In genomic region chr3:94619643-94620042, GRCh38 we compare ENCODE assay signal across 1 cellular context.
A peak's percentile ranks its signal among the peaks of the same experiment; 100 is the strongest.
TF ChIP-seq lines count a peak whose summit lies in the region.

No MANE protein-coding gene starts in this region.

TF ChIP-seq in SK-N-SH treated with all-trans-retinoic acid at 6 μM for 48 hours, 23 proteins besides CTCF, POLR2A, EP300 and RAD21 (continued from another document):
- TF ChIP-seq, protein P1, sequence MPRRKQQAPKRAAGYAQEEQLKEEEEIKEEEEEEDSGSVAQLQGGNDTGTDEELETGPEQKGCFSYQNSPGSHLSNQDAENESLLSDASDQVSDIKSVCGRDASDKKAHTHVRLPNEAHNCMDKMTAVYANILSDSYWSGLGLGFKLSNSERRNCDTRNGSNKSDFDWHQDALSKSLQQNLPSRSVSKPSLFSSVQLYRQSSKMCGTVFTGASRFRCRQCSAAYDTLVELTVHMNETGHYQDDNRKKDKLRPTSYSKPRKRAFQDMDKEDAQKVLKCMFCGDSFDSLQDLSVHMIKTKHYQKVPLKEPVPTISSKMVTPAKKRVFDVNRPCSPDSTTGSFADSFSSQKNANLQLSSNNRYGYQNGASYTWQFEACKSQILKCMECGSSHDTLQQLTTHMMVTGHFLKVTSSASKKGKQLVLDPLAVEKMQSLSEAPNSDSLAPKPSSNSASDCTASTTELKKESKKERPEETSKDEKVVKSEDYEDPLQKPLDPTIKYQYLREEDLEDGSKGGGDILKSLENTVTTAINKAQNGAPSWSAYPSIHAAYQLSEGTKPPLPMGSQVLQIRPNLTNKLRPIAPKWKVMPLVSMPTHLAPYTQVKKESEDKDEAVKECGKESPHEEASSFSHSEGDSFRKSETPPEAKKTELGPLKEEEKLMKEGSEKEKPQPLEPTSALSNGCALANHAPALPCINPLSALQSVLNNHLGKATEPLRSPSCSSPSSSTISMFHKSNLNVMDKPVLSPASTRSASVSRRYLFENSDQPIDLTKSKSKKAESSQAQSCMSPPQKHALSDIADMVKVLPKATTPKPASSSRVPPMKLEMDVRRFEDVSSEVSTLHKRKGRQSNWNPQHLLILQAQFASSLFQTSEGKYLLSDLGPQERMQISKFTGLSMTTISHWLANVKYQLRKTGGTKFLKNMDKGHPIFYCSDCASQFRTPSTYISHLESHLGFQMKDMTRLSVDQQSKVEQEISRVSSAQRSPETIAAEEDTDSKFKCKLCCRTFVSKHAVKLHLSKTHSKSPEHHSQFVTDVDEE (CRISPR knock-in tag; IDR thresholded peaks at IDR 0.05), result peak; percentile 61; the same call in 1 of the 2 replicates
- TF ChIP-seq RARB (CRISPR knock-in tag; IDR thresholded peaks at IDR 0.05) (no peak), CSRNP3 (CRISPR knock-in tag; IDR thresholded peaks at IDR 0.05) (no peak), GLIS3 (CRISPR knock-in tag; IDR thresholded peaks at IDR 0.05) (0 out of 2 replicates have a peak, but pooled peaks have one; percentile 71), ZNF70 (CRISPR knock-in tag; IDR thresholded peaks at IDR 0.05) (no peak), ZNF8 (CRISPR knock-in tag; IDR thresholded peaks at IDR 0.05) (no peak), CSDC2 (CRISPR knock-in tag; IDR thresholded peaks at IDR 0.05) (peak; percentile 87; the same call in 1 of the 2 replicates), ZC3H10 (CRISPR knock-in tag; IDR thresholded peaks at IDR 0.05) (peak; percentile 72; the same call in 1 of the 2 replicates), OSR1 (CRISPR knock-in tag; IDR thresholded peaks at IDR 0.05) (no peak), SNAI2 (CRISPR knock-in tag; IDR thresholded peaks at IDR 0.05) (peak; percentile 84; the same call in 1 of the 2 replicates), ISL1 (CRISPR knock-in tag; IDR thresholded peaks at IDR 0.05) (peak; percentile 98), ESRRG (CRISPR knock-in tag; IDR thresholded peaks at IDR 0.05) (peak; percentile 70; the same call in 1 of the 2 replicates), ZFP3 (CRISPR knock-in tag; IDR thresholded peaks at IDR 0.05) (peak; percentile 54; the same call in 1 of the 2 replicates), ZFP30 (CRISPR knock-in tag; IDR thresholded peaks at IDR 0.05) (no peak), ARNTL (CRISPR knock-in tag; IDR thresholded peaks at IDR 0.05; ENCODE audit: borderline replicate concordance, low read depth) (no peak), TOX (CRISPR knock-in tag; IDR thresholded peaks at IDR 0.05; ENCODE audit: borderline replicate concordance) (no peak), ZNF565 (CRISPR knock-in tag; conservative IDR thresholded peaks at IDR 0.05; ENCODE audit: low read depth) (no peak), TCF4 (CRISPR knock-in tag; IDR thresholded peaks at IDR 0.05; ENCODE audit: borderline replicate concordance) (peak; percentile 62), PATZ1 (CRISPR knock-in tag; IDR thresholded peaks at IDR 0.05; ENCODE audit: borderline replicate concordance) (peak; percentile 78; the same call in 1 of the 2 replicates)
- TF ChIP-seq, protein P2, sequence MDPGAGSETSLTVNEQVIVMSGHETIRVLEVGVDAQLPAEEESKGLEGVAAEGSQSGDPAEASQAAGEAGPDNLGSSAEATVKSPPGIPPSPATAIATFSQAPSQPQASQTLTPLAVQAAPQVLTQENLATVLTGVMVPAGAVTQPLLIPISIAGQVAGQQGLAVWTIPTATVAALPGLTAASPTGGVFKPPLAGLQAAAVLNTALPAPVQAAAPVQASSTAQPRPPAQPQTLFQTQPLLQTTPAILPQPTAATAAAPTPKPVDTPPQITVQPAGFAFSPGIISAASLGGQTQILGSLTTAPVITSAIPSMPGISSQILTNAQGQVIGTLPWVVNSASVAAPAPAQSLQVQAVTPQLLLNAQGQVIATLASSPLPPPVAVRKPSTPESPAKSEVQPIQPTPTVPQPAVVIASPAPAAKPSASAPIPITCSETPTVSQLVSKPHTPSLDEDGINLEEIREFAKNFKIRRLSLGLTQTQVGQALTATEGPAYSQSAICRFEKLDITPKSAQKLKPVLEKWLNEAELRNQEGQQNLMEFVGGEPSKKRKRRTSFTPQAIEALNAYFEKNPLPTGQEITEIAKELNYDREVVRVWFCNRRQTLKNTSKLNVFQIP (CRISPR knock-in tag; IDR thresholded peaks at IDR 0.05; ENCODE audit: borderline replicate concordance, low read depth), result no peak
